8 cellular contexts compared by ENCODE assay signal in genomic region chr5:36241636-36242533, GRCh38. TPM values are rescaled to one million over a fixed set of nuclear protein-coding genes. Genes with fewer than 3 reads are reported as not detected.
DNase-seq lines count a peak whose midpoint lies in the region; ATAC-seq, FAIRE-seq and TF ChIP-seq lines count a peak whose summit lies in the region.

NADK2 (minus strand) TSS chr5:36241925; CDS start chr5:36241798, 127 bp downstream.

- CTCF ChIA-PET in A549 (lab: Yijun Ruan, JAX), result interaction anchor here (0.7 to 4.4 kb wide), 30 partner anchors 8 to 454 kb away, joined by 3 to 21 read pairs (median 5); partner anchors contain the start of gene LMBRD2

- H3K27ac ChIP-seq in A549, result peak within 1 kb of the TSS; percentile 90 to 93
- peak within 1 kb of the TSS; percentile 97 to 99 (median 99) for H3K27ac ChIP-seq in body of pancreas

- no peak for TF ChIP-seq EP300 in A549 (IDR thresholded peaks at IDR 0.05)

- peak; percentile 87 to 96 for DNase-seq in A549 (ENCODE audit: low read depth in 1 of 2, low spot score in 1 of 2)
- DNase-seq in NCI-H2107 treated with DMSO at 0.1 percent for 48 hours (lab: John Stamatoyannopoulos, UW; ENCODE audit: unreplicated experiment), result peak; percentile 87
- peak; percentile 95 to 96 (median 96) for DNase-seq in body of pancreas
- peak; percentile 83 for DNase-seq in iPS DF 19.7 (ENCODE audit: low read depth, low spot score)
- DNase-seq in sciatic nerve (ENCODE audit: low spot score), result peak; percentile 98

- TF ChIP-seq CTCF in A549 (IDR thresholded peaks at IDR 0.05), result peak; percentile 47
- peak in 6 of 7 experiments; percentile 50 to 89 (median 86) for TF ChIP-seq CTCF in body of pancreas (IDR thresholded peaks at IDR 0.05)

- H3K4me1 ChIP-seq in A549 (peaks cover 24% of the 10 kb centered on the region; the same call in 2 of the 3 replicates), body of pancreas (peaks cover 47% of the 10 kb centered on the region)

- WGBS in A549 (ENCODE audit: missing lambda C conversion rate), result 2% methylated on average over 36 of the region's 99 CpGs
- 0 to 1% methylated on average over 27 to 99 of the region's 99 CpGs for WGBS in body of pancreas, 2 donors

- intact Hi-C loops in body of pancreas (cut with DNase I) (no loop called here), sciatic nerve (cut with DNase I) (no loop called here)

- H3K9me3 ChIP-seq in A549 (no peaks in the 10 kb centered on the region), body of pancreas (no peaks in the 10 kb centered on the region)

- H3K36me3 ChIP-seq in body of pancreas (replicated peaks in 1 of 2; ENCODE audit: insufficient read depth in 1 of 2, low read depth in 2 of 2), result no peaks in the 10 kb centered on the region

- peak within 1 kb of the TSS; percentile 87 for H3K4me3 ChIP-seq in A549
- H3K4me3 ChIP-seq in body of pancreas, result peak within 1 kb of the TSS; percentile 80 to 87

- ATAC-seq in A549, result peak; percentile 87 to 94
- peak; percentile 86 for ATAC-seq in HG03066 (IDR thresholded peaks at IDR 0.05; ENCODE audit: low read depth, unreplicated experiment)
- ATAC-seq in body of pancreas, result peak; percentile 87
- ATAC-seq in sciatic nerve, result peak; percentile 98

- H3K27me3 ChIP-seq in body of pancreas, result no peaks in the 10 kb centered on the region

- peak; percentile 21 to 48; a peak in 3 of 5 replicates for TF ChIP-seq RAD21 in A549 (conservative IDR thresholded peaks at IDR 0.05 in 1 of 2, IDR thresholded peaks at IDR 0.05 in 1 of 2)

- POLR2A ChIA-PET in A549 (lab: Yijun Ruan, JAX), result interaction anchor here (0.9 to 2.8 kb wide), 3 partner anchors 10 to 449 kb away, joined by 4 to 19 read pairs (median 5); partner anchors contain the start of genes LMBRD2 and SKP2

- no peak for FAIRE-seq in A549 (lab: Jason Lieb, UNC)
- peak; percentile 91 for FAIRE-seq in TTC549 (lab: Jason Lieb, UNC)

- TF ChIP-seq POLR2A in A549 (IDR thresholded peaks at IDR 0.05; ENCODE audit: low read length), result peak; percentile 87
- TF ChIP-seq POLR2A in GM18526 (IDR thresholded peaks at IDR 0.05; ENCODE audit: extremely low read depth, insufficient read length), result peak; percentile 57
- TF ChIP-seq POLR2A in body of pancreas (IDR thresholded peaks at IDR 0.05), result peak; percentile 81 to 86 (median 86)

- H3K4me2 ChIP-seq in A549, result peak within 1 kb of the TSS; percentile 95

TF ChIP-seq in A549, 52 proteins besides CTCF, POLR2A, EP300 and RAD21 (continues in another document):
- TF ChIP-seq PHF8 (IDR thresholded peaks at IDR 0.05; ENCODE audit: borderline replicate concordance, low read depth), result peak; percentile 79; the same call in 1 of the 2 replicates
- peak; percentile 40 to 63; a peak in 2 of 4 replicates for TF ChIP-seq CEBPB (IDR thresholded peaks at IDR 0.05)
- no peak for TF ChIP-seq KDM5A (IDR thresholded peaks at IDR 0.05)
- no peak for TF ChIP-seq RCOR1 (IDR thresholded peaks at IDR 0.05; ENCODE audit: low read depth, low read length)
- TF ChIP-seq MYC (IDR thresholded peaks at IDR 0.05; ENCODE audit: borderline replicate concordance, low read length), result peak; percentile 71; the same call in 1 of the 2 replicates
- TF ChIP-seq FOSL2 (IDR thresholded peaks at IDR 0.05), result no peak
- TF ChIP-seq FOSL2 (CRISPR knock-in tag; IDR thresholded peaks at IDR 0.05), result 0 out of 2 replicates have a peak, but pooled peaks have one; percentile 13
- TF ChIP-seq, protein P1, sequence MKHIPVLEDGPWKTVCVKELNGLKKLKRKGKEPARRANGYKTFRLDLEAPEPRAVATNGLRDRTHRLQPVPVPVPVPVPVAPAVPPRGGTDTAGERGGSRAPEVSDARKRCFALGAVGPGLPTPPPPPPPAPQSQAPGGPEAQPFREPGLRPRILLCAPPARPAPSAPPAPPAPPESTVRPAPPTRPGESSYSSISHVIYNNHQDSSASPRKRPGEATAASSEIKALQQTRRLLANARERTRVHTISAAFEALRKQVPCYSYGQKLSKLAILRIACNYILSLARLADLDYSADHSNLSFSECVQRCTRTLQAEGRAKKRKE (CRISPR knock-in tag; IDR thresholded peaks at IDR 0.05; ENCODE audit: low read depth), result peak; percentile 83; the same call in 1 of the 2 replicates
- TF ChIP-seq CHD4 (IDR thresholded peaks at IDR 0.05; ENCODE audit: borderline replicate concordance), result no peak
- TF ChIP-seq NPAS2 (CRISPR knock-in tag; IDR thresholded peaks at IDR 0.05; ENCODE audit: borderline replicate concordance), result 0 out of 2 replicates have a peak, but pooled peaks have one; percentile 45
- TF ChIP-seq JUN (IDR thresholded peaks at IDR 0.05), result peak; percentile 26 to 76; a peak in 3 of 5 replicates
- TF ChIP-seq HES2 (IDR thresholded peaks at IDR 0.05), result no peak
- peak; percentile 40; the same call in 1 of the 2 replicates for TF ChIP-seq REST (IDR thresholded peaks at IDR 0.05)
- no peak for TF ChIP-seq ZNF302 (CRISPR knock-in tag; IDR thresholded peaks at IDR 0.05)
- no peak for TF ChIP-seq ZFP36 (IDR thresholded peaks at IDR 0.05; ENCODE audit: borderline replicate concordance, partially characterized antibody)
- no peak for TF ChIP-seq MAZ (IDR thresholded peaks at IDR 0.05; ENCODE audit: borderline replicate concordance, low read depth, low read length)
- TF ChIP-seq RNF2 (IDR thresholded peaks at IDR 0.05; ENCODE audit: borderline replicate concordance, low read depth), result 0 out of 2 replicates have a peak, but pooled peaks have one; percentile 24
- no peak for TF ChIP-seq GATA3 (IDR thresholded peaks at IDR 0.05; ENCODE audit: borderline replicate concordance)
- no peak for TF ChIP-seq ESRRA (IDR thresholded peaks at IDR 0.05; ENCODE audit: borderline replicate concordance, low read length)
- peak; percentile 82 for TF ChIP-seq HOXB5 (CRISPR knock-in tag; IDR thresholded peaks at IDR 0.05)
- TF ChIP-seq ZC3H11A (IDR thresholded peaks at IDR 0.05), result no peak
- TF ChIP-seq SREBF2 (IDR thresholded peaks at IDR 0.05), result no peak
- TF ChIP-seq MAX (IDR thresholded peaks at IDR 0.05), result peak; percentile 94
- no peak for TF ChIP-seq ELK1 (IDR thresholded peaks at IDR 0.05; ENCODE audit: low read depth, low read length)
- peak; percentile 86 for TF ChIP-seq HOXB13 (CRISPR knock-in tag; IDR thresholded peaks at IDR 0.05; ENCODE audit: low read depth)
- no peak for TF ChIP-seq MAFK (IDR thresholded peaks at IDR 0.05; ENCODE audit: partially characterized antibody)
- TF ChIP-seq SMC3 (IDR thresholded peaks at IDR 0.05), result peak; percentile 41; the same call in 1 of the 3 replicates
- no peak for TF ChIP-seq ZSCAN20 (CRISPR knock-in tag; IDR thresholded peaks at IDR 0.05)
- TF ChIP-seq TFCP2L1 (CRISPR knock-in tag; IDR thresholded peaks at IDR 0.05), result no peak

RNA-seq across cellular contexts. Expression of gene NADK2, which starts in this region (rescaled TPM):
- polyA plus RNA-seq in A549 (2011; rRNA removed) (17.8 and 21.9 TPM in 2 replicates), A549 (2017; fragmentation: RNase III; extraction: RNeasy Plus Mini Kit Qiagen cat#74134 plus additional on column Dnase treatment) (12.6 to 14.0 TPM (median 13.2 TPM) in 3 replicates)
- 6.2 and 6.9 TPM in 2 replicates for polyA plus RNA-seq in A549 (2012; cell fraction: cytosol; rRNA removed)
- polyA plus RNA-seq in A549 (2012; cell fraction: nucleus; rRNA removed), result 3.2 and 5.2 TPM in 2 replicates
- 11.6 and 15.8 TPM in 2 replicates for polyA minus RNA-seq in A549 (2011; rRNA and poly(A)+ RNA removed)
- total RNA-seq in body of pancreas (10 to 100 TPM; 23.4 to 30.1 TPM), sciatic nerve (39.9 TPM)

Comparison
In these comparisons a context has a peak if more than half of its experiments do, and no peak if none do; other contexts are left out.
1. Peak in every context shown above with its lines: DNase-seq, ATAC-seq, H3K4me3 ChIP-seq and H3K27ac ChIP-seq.